15 cellular contexts compared by ENCODE assay signal in genomic region chr20:58655328-58656094, GRCh38. TPM values are rescaled to one million over a fixed set of nuclear protein-coding genes. Genes with fewer than 3 reads are reported as not detected.
A peak's percentile ranks its signal among the peaks of the same experiment; 100 is the strongest.
DNase-seq lines count a peak whose midpoint lies in the region; ATAC-seq, FAIRE-seq and TF ChIP-seq lines count a peak whose summit lies in the region.
"Had no signal": no experiment of that assay in that cellular context is flagged by ENCODE, and none has a peak within 500 bp of the region (broad histone marks: within the 10 kb centered on the region; RNA-seq: fewer than 3 reads in every experiment).

No MANE protein-coding gene starts in this region.

- peak overlapping the region; percentile 69 to 83 for H3K27ac Mint-ChIP-seq in effector memory CD8-positive, alpha-beta T cell

- H3K4me3 Mint-ChIP-seq in activated T-cell treated with anti-CD3 and anti-CD28 coated beads, Interleukin-2, amount 50 U/mL, for 4 hours, result peak overlapping the region; percentile 55
- no peak overlapping the region for H3K4me3 Mint-ChIP-seq in effector memory CD8-positive, alpha-beta T cell

- peaks cover 58% of the 10 kb centered on the region for H3K4me1 Mint-ChIP-seq in activated T-cell treated with anti-CD3 and anti-CD28 coated beads, Interleukin-2, amount 50 U/mL, for 4 hours (ENCODE audit: low read depth)
- H3K4me1 Mint-ChIP-seq in effector memory CD8-positive, alpha-beta T cell (ENCODE audit: low read depth in 2 of 2), result peaks cover 49 to 66% of the 10 kb centered on the region in 2 donors

- H3K27me3 Mint-ChIP-seq in activated T-cell treated with anti-CD3 and anti-CD28 coated beads, Interleukin-2, amount 50 U/mL, for 4 hours (ENCODE audit: low read depth), result no peaks in the 10 kb centered on the region
- H3K27me3 Mint-ChIP-seq in effector memory CD8-positive, alpha-beta T cell, result no peaks in the 10 kb centered on the region

- H3K9me3 Mint-ChIP-seq in activated T-cell treated with anti-CD3 and anti-CD28 coated beads, Interleukin-2, amount 50 U/mL, for 4 hours, result no peaks in the 10 kb centered on the region
- H3K9me3 Mint-ChIP-seq in effector memory CD8-positive, alpha-beta T cell, result no peaks in the 10 kb centered on the region

- ATAC-seq in activated T-cell treated with anti-CD3 and anti-CD28 coated beads, Interleukin-2, amount 50 U/mL, for 4 hours, result no peak
- no peak for ATAC-seq in effector memory CD8-positive, alpha-beta T cell (replicated peaks)
- ATAC-seq: left colon had no signal

- no peak for DNase-seq in activated T-cell treated with anti-CD3 and anti-CD28 coated beads, Interleukin-2, amount 50 U/mL, for 4 hours
- no peak for DNase-seq in activated T-cell treated with anti-CD3 and anti-CD28 coated beads, Interleukin-2, amount 50 U/mL, for 48 hours
- DNase-seq in effector memory CD8-positive, alpha-beta T cell, result no peak
- no peak for DNase-seq in skeletal muscle cell (ENCODE audit: low read depth)
- DNase-seq in hepatic stellate cell (ENCODE audit: low spot score), result no peak
- DNase-seq in RCC 7860 (ENCODE audit: low spot score), result no peak
- no peak for DNase-seq in G401 (ENCODE audit: low spot score)
- DNase-seq: EL; left colon; NCI-H146; NK-92 treated with Interleukin-12 subunit alpha and Interleukin-12 subunit beta, amount 100 ng/mL, for 24 hours; T1000 had no signal

- in situ Hi-C loops in G401 (cut with HindIII; ENCODE audit: low sequenced_read_pairs), result no loop called here

- FAIRE-seq in RCC 7860 (lab: Jason Lieb, UNC), result no peak
- FAIRE-seq: frontal cortex had no signal

- H3K36me3 Mint-ChIP-seq in activated T-cell treated with anti-CD3 and anti-CD28 coated beads, Interleukin-2, amount 50 U/mL, for 4 hours (ENCODE audit: insufficient read depth), result peaks cover 8% of the 10 kb centered on the region
- H3K36me3 Mint-ChIP-seq in effector memory CD8-positive, alpha-beta T cell (ENCODE audit: insufficient read depth), result peaks cover 47% of the 10 kb centered on the region

- peak overlapping the region; percentile 10 for H3K4me3 ChIP-seq in skeletal muscle cell (ENCODE audit: low read depth, low read length)
- H3K4me3 ChIP-seq: suprapubic skin had no signal

TF ChIP-seq in PFSK-1, 5 proteins besides CTCF, POLR2A, EP300 and RAD21:
- TF ChIP-seq SIN3A (IDR thresholded peaks at IDR 0.05; ENCODE audit: borderline replicate concordance, insufficient read depth, low read length), result no peak
- TF ChIP-seq POLR2AphosphoS5 (IDR thresholded peaks at IDR 0.05; ENCODE audit: low read depth, low read length), result 0 out of 2 replicates have a peak, but pooled peaks have one; percentile 23
- no peak for TF ChIP-seq TAF1 (IDR thresholded peaks at IDR 0.05; ENCODE audit: borderline replicate concordance, insufficient read depth, low read length)
- TF ChIP-seq, protein P1, sequence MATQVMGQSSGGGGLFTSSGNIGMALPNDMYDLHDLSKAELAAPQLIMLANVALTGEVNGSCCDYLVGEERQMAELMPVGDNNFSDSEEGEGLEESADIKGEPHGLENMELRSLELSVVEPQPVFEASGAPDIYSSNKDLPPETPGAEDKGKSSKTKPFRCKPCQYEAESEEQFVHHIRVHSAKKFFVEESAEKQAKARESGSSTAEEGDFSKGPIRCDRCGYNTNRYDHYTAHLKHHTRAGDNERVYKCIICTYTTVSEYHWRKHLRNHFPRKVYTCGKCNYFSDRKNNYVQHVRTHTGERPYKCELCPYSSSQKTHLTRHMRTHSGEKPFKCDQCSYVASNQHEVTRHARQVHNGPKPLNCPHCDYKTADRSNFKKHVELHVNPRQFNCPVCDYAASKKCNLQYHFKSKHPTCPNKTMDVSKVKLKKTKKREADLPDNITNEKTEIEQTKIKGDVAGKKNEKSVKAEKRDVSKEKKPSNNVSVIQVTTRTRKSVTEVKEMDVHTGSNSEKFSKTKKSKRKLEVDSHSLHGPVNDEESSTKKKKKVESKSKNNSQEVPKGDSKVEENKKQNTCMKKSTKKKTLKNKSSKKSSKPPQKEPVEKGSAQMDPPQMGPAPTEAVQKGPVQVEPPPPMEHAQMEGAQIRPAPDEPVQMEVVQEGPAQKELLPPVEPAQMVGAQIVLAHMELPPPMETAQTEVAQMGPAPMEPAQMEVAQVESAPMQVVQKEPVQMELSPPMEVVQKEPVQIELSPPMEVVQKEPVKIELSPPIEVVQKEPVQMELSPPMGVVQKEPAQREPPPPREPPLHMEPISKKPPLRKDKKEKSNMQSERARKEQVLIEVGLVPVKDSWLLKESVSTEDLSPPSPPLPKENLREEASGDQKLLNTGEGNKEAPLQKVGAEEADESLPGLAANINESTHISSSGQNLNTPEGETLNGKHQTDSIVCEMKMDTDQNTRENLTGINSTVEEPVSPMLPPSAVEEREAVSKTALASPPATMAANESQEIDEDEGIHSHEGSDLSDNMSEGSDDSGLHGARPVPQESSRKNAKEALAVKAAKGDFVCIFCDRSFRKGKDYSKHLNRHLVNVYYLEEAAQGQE (IDR thresholded peaks at IDR 0.05; ENCODE audit: insufficient read depth in 1 of 2, low read depth in 2 of 2, low read length in 2 of 2), result no peak
- no peak for TF ChIP-seq FOXP2 (optimal IDR thresholded peaks at IDR 0.05; ENCODE audit: borderline replicate concordance, extremely low read depth, extremely low read length, insufficient read depth)

RNA-seq across cellular contexts. Expression of gene STX16, which starts 4.4 kb away (rescaled TPM):
- total RNA-seq in activated T-cell treated with anti-CD3 and anti-CD28 coated beads, Interleukin-2, amount 50 U/mL, for 4 hours, result 10 to 100 TPM; 52.2 to 67.6 (median 55.4) TPM
- polyA plus RNA-seq in PFSK-1 (2012; ENCODE audit: insufficient read length, low read depth), result 60.1 TPM
- 25.5 and 32.3 TPM in 2 replicates for total RNA-seq in G401 (2014; rRNA removed; shearing (Covaris generic))

RNA-seq across cellular contexts. Expression of gene NPEPL1, which starts 37.1 kb away (rescaled TPM):
- total RNA-seq in activated T-cell treated with anti-CD3 and anti-CD28 coated beads, Interleukin-2, amount 50 U/mL, for 4 hours, result 10 to 100 TPM; 11.5 to 17.2 (median 16.4) TPM
- polyA plus RNA-seq in PFSK-1 (2012; ENCODE audit: insufficient read length, low read depth), result 5.0 TPM
- total RNA-seq in G401 (2014; rRNA removed; shearing (Covaris generic)), result 1.3 and 5.4 TPM in 2 replicates
